ENCODE assay signal across 8 cellular contexts in genomic region chr11:8719260-8720190, GRCh38. TPM values are rescaled to one million over a fixed set of nuclear protein-coding genes. Genes with fewer than 3 reads are reported as not detected.
DNase-seq lines count a peak whose midpoint lies in the region; ATAC-seq, FAIRE-seq and TF ChIP-seq lines count a peak whose summit lies in the region.

No MANE protein-coding gene starts in this region.

- H3K9me3 ChIP-seq in astrocyte (ENCODE audit: insufficient read depth, low read depth, low read length) (no peaks in the 10 kb centered on the region), right cardiac atrium (ENCODE audit: control insufficient read depth, low read length) (no peaks in the 10 kb centered on the region), skeletal muscle tissue (ENCODE audit: control insufficient read depth in 3 of 3, low read length in 3 of 3) (no peaks in the 10 kb centered on the region)

- peaks cover 69% of the 10 kb centered on the region for H3K4me1 Mint-ChIP-seq in astrocyte (ENCODE audit: low read depth, unreplicated experiment)

- H3K9me3 Mint-ChIP-seq in astrocyte (ENCODE audit: unreplicated experiment) = no peaks in the 10 kb centered on the region

- peak overlapping the region; percentile 62 for H3K9ac ChIP-seq in astrocyte (ENCODE audit: low read length)
- peak overlapping the region; percentile 2 to 62 (median 51) for H3K9ac ChIP-seq in skeletal muscle tissue (ENCODE audit: low read depth in 1 of 3, low read length in 3 of 3)

- DNase-seq in GM04503 (ENCODE audit: low read depth) = peak; percentile 95
- peak; percentile 96 for DNase-seq in astrocyte (ENCODE audit: low read depth)
- DNase-seq in right cardiac atrium = peak; percentile 66 to 76 (median 75)
- DNase-seq in activated gamma-delta T cell (lab: John Stamatoyannopoulos, UW) = no peak

- H3K27ac ChIP-seq in astrocyte (ENCODE audit: low read depth, low read length) (peak overlapping the region; percentile 90), right cardiac atrium (ENCODE audit: low read length) (peak overlapping the region; percentile 99), skeletal muscle tissue (ENCODE audit: low read depth, low read length) (peak overlapping the region; percentile 82)

- peak overlapping the region; percentile 67 for H3K4me3 Mint-ChIP-seq in astrocyte (ENCODE audit: unreplicated experiment)

- H3K4me1 ChIP-seq in astrocyte (ENCODE audit: insufficient read depth, low read length) (peaks cover 66% of the 10 kb centered on the region), right cardiac atrium (ENCODE audit: control insufficient read depth, insufficient read depth, low read length) (peaks cover 61% of the 10 kb centered on the region), skeletal muscle tissue (ENCODE audit: control insufficient read depth in 3 of 3, insufficient read depth in 3 of 3, low read length in 3 of 3) (peaks cover 77 to 88% (median 87%) of the 10 kb centered on the region in 3 donors)

- peak overlapping the region; percentile 93 for H3K27ac Mint-ChIP-seq in astrocyte (ENCODE audit: unreplicated experiment)

- no peak overlapping the region for H2AFZ ChIP-seq in astrocyte (ENCODE audit: low read depth, low read length)

- peak; percentile 72 to 78 for ATAC-seq in right cardiac atrium
- ATAC-seq in HG03025 (IDR thresholded peaks at IDR 0.05; ENCODE audit: low FRiP score, unreplicated experiment) = no peak
- no peak for ATAC-seq in HG02970 (IDR thresholded peaks at IDR 0.05; ENCODE audit: low FRiP score, unreplicated experiment)
- ATAC-seq in HG03469 (IDR thresholded peaks at IDR 0.05; ENCODE audit: unreplicated experiment) = no peak

- peak overlapping the region; percentile 82 for H3K4me2 ChIP-seq in astrocyte (ENCODE audit: low read length)

- WGBS in right cardiac atrium = 24% methylated on average over 7 of the region's 7 CpGs

- FAIRE-seq in astrocyte (lab: Jason Lieb, UNC) = peak; percentile 98

- H3K79me2 ChIP-seq in astrocyte (ENCODE audit: insufficient read depth, low read length) = peaks cover 12% of the 10 kb centered on the region

- no peaks in the 10 kb centered on the region for H3K27me3 ChIP-seq in astrocyte (ENCODE audit: insufficient read depth, low read length)
- H3K27me3 ChIP-seq in right cardiac atrium (ENCODE audit: control insufficient read depth, insufficient read depth) = no peaks in the 10 kb centered on the region
- no peaks in the 10 kb centered on the region for H3K27me3 ChIP-seq in skeletal muscle tissue (ENCODE audit: control insufficient read depth in 3 of 3, insufficient read depth in 3 of 3, low read length in 3 of 3)

- intact Hi-C loops in right cardiac atrium (cut with DNase I) = no loop called here

- TF ChIP-seq CTCF in astrocyte (IDR thresholded peaks at IDR 0.05; ENCODE audit: insufficient read depth, low read depth, low read length) = no peak

- H3K4me3 ChIP-seq in astrocyte (ENCODE audit: insufficient read depth, low read depth, low read length) = peak overlapping the region; percentile 45
- no peak overlapping the region for H3K4me3 ChIP-seq in right cardiac atrium (ENCODE audit: low read length)
- peak overlapping the region in 2 of 3 donors; percentile 9 to 23 for H3K4me3 ChIP-seq in skeletal muscle tissue (ENCODE audit: low read length in 3 of 3)

- no peaks in the 10 kb centered on the region for H3K27me3 Mint-ChIP-seq in astrocyte (ENCODE audit: low read depth, unreplicated experiment)

- peaks cover 23% of the 10 kb centered on the region for H3K36me3 Mint-ChIP-seq in astrocyte (ENCODE audit: low read depth, unreplicated experiment)

- H4K20me1 ChIP-seq in astrocyte (ENCODE audit: insufficient read depth, low read length) = no peaks in the 10 kb centered on the region

- H3K36me3 ChIP-seq in astrocyte (ENCODE audit: insufficient read depth, low read length) (peaks cover 4% of the 10 kb centered on the region), skeletal muscle tissue (ENCODE audit: control insufficient read depth in 3 of 3, insufficient read depth in 3 of 3, low read length in 3 of 3) (peaks cover 0 to 9% (median 0%) of the 10 kb centered on the region in 3 donors)

RNA-seq across cellular contexts. Expression of gene RPL27A, which starts 36.9 kb away (rescaled TPM):
- 573 and 682 TPM in 2 replicates for total RNA-seq in astrocyte
- 100 to 1,000 TPM; 519 to 805 (median 620) TPM for total RNA-seq in right cardiac atrium
- polyA plus RNA-seq in right cardiac atrium = 1,811 TPM
- total RNA-seq in skeletal muscle tissue = 1,860 TPM

RNA-seq across cellular contexts. Expression of gene TRIM66, which starts 37.1 kb away (rescaled TPM):
- total RNA-seq in astrocyte (7.3 and 8.8 TPM in 2 replicates), right cardiac atrium (1 to 10 TPM; 2.0 to 3.6 (median 2.9) TPM), skeletal muscle tissue (1.6 TPM)
- polyA plus RNA-seq in right cardiac atrium = 1.6 TPM

Comparison
In these comparisons a context has a peak if more than half of its experiments do, and no peak if none do; other contexts are left out.
1. ATAC-seq: peak in right cardiac atrium (2 of 2); none in HG03025 (single experiment), HG02970 (single experiment) and HG03469 (single experiment).
2. Peak in every context shown above with its lines, with median percentiles within 50 percentile points of each other: H3K27ac ChIP-seq.